In genomic region chr12:29436815-29437214, GRCh38 we compare ENCODE assay signal across 6 cellular contexts. TPM values are rescaled to one million over a fixed set of nuclear protein-coding genes. Genes with fewer than 3 reads are reported as not detected.
DNase-seq lines count a peak whose midpoint lies in the region; ATAC-seq, FAIRE-seq and TF ChIP-seq lines count a peak whose summit lies in the region.
"Not testable (repeated sequence)": the region's sequence is repeated elsewhere in the genome, so short reads cannot be mapped to it uniquely, and the experiment has no call there.

No MANE protein-coding gene starts in this region.

- TF ChIP-seq RAD21 in A549 (conservative IDR thresholded peaks at IDR 0.05 in 1 of 2, IDR thresholded peaks at IDR 0.05 in 1 of 2); K562 (CRISPR knock-in tag; conservative IDR thresholded peaks at IDR 0.05 in 1 of 2, IDR thresholded peaks at IDR 0.05 in 1 of 2): not testable (repeated sequence)

- not testable (repeated sequence) for H3K27me3 Mint-ChIP-seq in endodermal cell (ENCODE audit: insufficient read depth)

- H3K27ac Mint-ChIP-seq in endodermal cell, result not testable (repeated sequence)

- in situ Hi-C loops in K562 (cut with MboI), result not testable (repeated sequence)

- not testable (repeated sequence) for H3K4me3 ChIP-seq in A549, K562, right lobe of liver, testis
- peak overlapping the region; percentile 53 for H3K4me3 ChIP-seq in endodermal cell (ENCODE audit: low read length)

- H3K36me3 ChIP-seq in K562 (ENCODE audit: control insufficient read depth, insufficient read depth, low read length); endodermal cell (ENCODE audit: control insufficient read depth, insufficient read depth, low read length); right lobe of liver; testis (ENCODE audit: low read depth, missing control alignments): not testable (repeated sequence)

- TF ChIP-seq POLR2A in A549 (IDR thresholded peaks at IDR 0.05; ENCODE audit: low read length); K562 (conservative IDR thresholded peaks at IDR 0.05); right lobe of liver (IDR thresholded peaks at IDR 0.05); testis (IDR thresholded peaks at IDR 0.05): not testable (repeated sequence)

- FAIRE-seq in A549 (lab: Jason Lieb, UNC); K562 (lab: Jason Lieb, UNC): not testable (repeated sequence)

- H3K9ac ChIP-seq in K562 (ENCODE audit: insufficient read depth in 1 of 2, low read depth in 2 of 2, low read length in 2 of 2); endodermal cell (ENCODE audit: extremely low read depth, low read length, poor library complexity, severe bottlenecking): not testable (repeated sequence)

- not testable (repeated sequence) for H3K4me2 ChIP-seq in A549; K562 (ENCODE audit: insufficient read depth, low read length)

- H3K4me1 Mint-ChIP-seq in endodermal cell, result peaks cover 22% of the 10 kb centered on the region

- not testable (repeated sequence) for H3K4me1 ChIP-seq in A549; K562 (replicated peaks in 1 of 2; ENCODE audit: control insufficient read depth in 2 of 2, insufficient read depth in 2 of 2, low read length in 2 of 2); endodermal cell (ENCODE audit: control insufficient read depth, insufficient read depth, low read length); testis
- H3K4me1 ChIP-seq in right lobe of liver, result peaks cover 0 to 13% (median 6%) of the 10 kb centered on the region in 4 donors

- not testable (repeated sequence) for H3K27ac ChIP-seq in A549; K562 (ENCODE audit: extremely low read depth, low read depth, low read length); endodermal cell (ENCODE audit: low read depth, low read length); testis
- H3K27ac ChIP-seq in right lobe of liver, result peak overlapping the region in 2 of 3 donors; percentile 67 to 75

- TF ChIP-seq EP300 in A549 (IDR thresholded peaks at IDR 0.05); K562 (IDR thresholded peaks at IDR 0.05; ENCODE audit: low read length): not testable (repeated sequence)

- not testable (repeated sequence) for H3K27me3 ChIP-seq in K562 (ENCODE audit: control insufficient read depth in 2 of 2, insufficient read depth in 2 of 2, low read length in 2 of 2); endodermal cell (ENCODE audit: control insufficient read depth, insufficient read depth, low read length, poor library complexity, severe bottlenecking); right lobe of liver; testis

- ATAC-seq in A549, K562, right lobe of liver: not testable (repeated sequence)

- H4K20me1 ChIP-seq in K562 (replicated peaks; ENCODE audit: control insufficient read depth, insufficient read depth, low read length), result not testable (repeated sequence)

- intact Hi-C loops in K562 (cut with micrococcal nuclease); right lobe of liver (cut with DNase I); testis (cut with DNase I; ENCODE audit: low total_unique reads): not testable (repeated sequence)

- not testable (repeated sequence) for DNase-seq in A549 (ENCODE audit: low read depth in 1 of 2, low spot score in 1 of 2); K562 (ENCODE audit: extremely low read depth in 1 of 4, low spot score in 3 of 4); endodermal cell; right lobe of liver
- peak; percentile 9 for DNase-seq in NAMALWA (ENCODE audit: low spot score)
- DNase-seq in testis, result peak; percentile 29

- H3K9me3 Mint-ChIP-seq in endodermal cell, result peaks cover 27% of the 10 kb centered on the region

- BruUV-seq in K562 (replicated peaks; lab: Mats Ljungman, UMichigan), result not testable (repeated sequence)

- 45% methylated on average over 10 of the region's 10 CpGs for WGBS in A549 (ENCODE audit: missing lambda C conversion rate)
- WGBS in K562 (ENCODE audit: insufficient coverage, low coverage, missing lambda C conversion rate), result 69% methylated on average over 9 of the region's 10 CpGs
- WGBS in endodermal cell (ENCODE audit: insufficient coverage in 1 of 2, insufficient read length in 1 of 2), 2 experiments, result 90 to 94% methylated on average over 9 to 10 of the region's 10 CpGs
- WGBS in right lobe of liver (ENCODE audit: insufficient coverage, low coverage, low lambda C conversion rate, missing lambda C conversion rate), result 93% methylated on average over 5 of the region's 10 CpGs
- 86 to 90% methylated on average over 10 of the region's 10 CpGs for WGBS in testis, 2 donors

- H3K9me3 ChIP-seq in A549; K562 (replicated peaks; ENCODE audit: control insufficient read depth, insufficient read depth, low read depth, low read length); right lobe of liver; testis: not testable (repeated sequence)
- peaks cover 17% of the 10 kb centered on the region for H3K9me3 ChIP-seq in endodermal cell (ENCODE audit: control insufficient read depth, low read length)

- not testable (repeated sequence) for H3K79me2 ChIP-seq in K562 (ENCODE audit: control insufficient read depth, insufficient read depth, low read length)

- H3K36me3 Mint-ChIP-seq in endodermal cell (ENCODE audit: low read depth), result peaks cover 12% of the 10 kb centered on the region

- not testable (repeated sequence) for TF ChIP-seq CTCF in A549 (IDR thresholded peaks at IDR 0.05); K562 (IDR thresholded peaks at IDR 0.05 in 2 of 3, conservative IDR thresholded peaks at IDR 0.05 in 1 of 3; ENCODE audit: insufficient read depth in 2 of 3, low read depth in 1 of 3, low read length in 3 of 3); endodermal cell (conservative IDR thresholded peaks at IDR 0.05); right lobe of liver (IDR thresholded peaks at IDR 0.05); testis (IDR thresholded peaks at IDR 0.05)

- not testable (repeated sequence) for H3K9me1 ChIP-seq in K562 (ENCODE audit: control insufficient read depth, insufficient read depth, low read length)

- H2AFZ ChIP-seq in K562 (ENCODE audit: low read depth, low read length), result not testable (repeated sequence)

- H3K4me3 Mint-ChIP-seq in endodermal cell, result not testable (repeated sequence)

- POLR2A ChIA-PET in A549 (lab: Yijun Ruan, JAX), result interaction anchor here (1.1 kb wide), 1 partner anchor 56 kb away, joined by 3 read pairs; the partner anchor contains the start of gene ERGIC2
- POLR2A ChIA-PET in K562 (lab: Yijun Ruan, JAX), result not testable (repeated sequence)

- CTCF ChIA-PET in A549 (lab: Yijun Ruan, JAX); K562 (lab: Yijun Ruan, JAX; ENCODE audit: low intra/inter-chr PET ratio): not testable (repeated sequence)

TF ChIP-seq in A549, 52 proteins besides CTCF, POLR2A, EP300 and RAD21:
- peak; percentile 62 for TF ChIP-seq MAFK (IDR thresholded peaks at IDR 0.05; ENCODE audit: partially characterized antibody)

TF ChIP-seq in K562, 482 proteins besides CTCF, POLR2A, EP300 and RAD21 (continues in another document):
- TF ChIP-seq MAFG (tag; conservative IDR thresholded peaks at IDR 0.05) (0 out of 2 replicates have a peak, but pooled peaks have one; percentile 32), NFYB (IDR thresholded peaks at IDR 0.05; ENCODE audit: extremely low read depth, insufficient read length) (peak; percentile 40), C11orf30 (IDR thresholded peaks at IDR 0.05; ENCODE audit: low read depth) (peak; percentile 54), CC2D1A (IDR thresholded peaks at IDR 0.05) (0 out of 2 replicates have a peak, but pooled peaks have one; percentile 20)

RNA-seq across cellular contexts. Expression of gene ERGIC2, which starts 55.8 kb away (rescaled TPM):
- polyA plus RNA-seq in A549 (2011; rRNA removed) (60.0 and 69.3 TPM in 2 replicates), A549 (2017; fragmentation: RNase III; extraction: RNeasy Plus Mini Kit Qiagen cat#74134 plus additional on column Dnase treatment) (94.1 to 100 TPM (median 94.4 TPM) in 3 replicates), K562 (2011; rRNA removed) (37.9 and 54.9 TPM in 2 replicates), K562 (2014; fragmentation: Illumina TruSeq; extraction: Trizol) (60.6 and 86.2 TPM in 2 replicates), K562 (2014; fragmentation: Nextera tagmentation; extraction: Ambion mirVana) (100 to 1,000 TPM; 151 to 180 TPM), K562 (2014; rRNA removed) (34.5 and 35.2 TPM in 2 replicates), testis (ENCODE audit: insufficient read depth, low read depth, low replicate concordance) (71.3 TPM)
- polyA plus RNA-seq in A549 (2012; cell fraction: cytosol; rRNA removed), result 16.0 and 17.9 TPM in 2 replicates
- polyA plus RNA-seq in A549 (2012; cell fraction: nucleus; rRNA removed), result 4.2 and 5.7 TPM in 2 replicates
- polyA minus RNA-seq in A549 (2011; rRNA and poly(A)+ RNA removed), result 13.8 and 18.0 TPM in 2 replicates
- 22.5 and 49.5 TPM in 2 replicates for total RNA-seq in K562 (2011; cell fraction: chromatin; rRNA removed; ENCODE audit: low replicate concordance)
- total RNA-seq in K562 (2011; cell fraction: nucleolus; rRNA removed), result 18.8 and 24.6 TPM in 2 replicates
- total RNA-seq in K562 (2011; cell fraction: nucleoplasm; rRNA removed), result 41.5 and 45.3 TPM in 2 replicates
- total RNA-seq in K562 (2014; rRNA removed) (24.1 and 26.2 TPM in 2 replicates), K562 (2014; rRNA removed; fragmentation: Illumina TruSeq; extraction: Trizol) (87.1 and 96.5 TPM in 2 replicates), K562 (2015; rRNA removed; fragmentation: Illumina TruSeq; extraction: Trizol) (64.6 and 75.7 TPM in 2 replicates), K562 (2021) (56.3 and 61.0 TPM in 2 replicates), endodermal cell (100 to 1,000 TPM; 101 to 170 TPM), right lobe of liver (10 to 100 TPM; 27.8 to 54.1 (median 38.6) TPM), testis (10 to 100 TPM; 41.7 to 83.0 TPM)
- polyA plus RNA-seq in K562 (2011; cell fraction: cytosol; rRNA removed), result 11.3 and 30.3 TPM in 2 replicates
- 10.0 and 16.6 TPM in 2 replicates for polyA plus RNA-seq in K562 (2011; cell fraction: nucleus; rRNA removed)
- polyA plus RNA-seq in K562 (2012), result 41.8 and 49.5 TPM in 2 replicates
- 32.7 and 39.5 TPM in 2 replicates for polyA minus RNA-seq in K562 (2011; rRNA and poly(A)+ RNA removed)
- polyA minus RNA-seq in K562 (2011; cell fraction: cytosol; rRNA and poly(A)+ RNA removed), result 8.1 and 17.3 TPM in 2 replicates
- 30.0 and 60.5 TPM in 2 replicates for polyA minus RNA-seq in K562 (2011; cell fraction: nucleus; rRNA and poly(A)+ RNA removed)
- 70.5 TPM for polyA plus RNA-seq in endodermal cell (2013, experiment 1 of 2)
- 68.6 TPM for polyA plus RNA-seq in endodermal cell (2013, experiment 2 of 2)
